In genomic region chr2:221969087-221969829, GRCh38 we compare ENCODE assay signal across 9 cellular contexts.
A peak's percentile ranks its signal among the peaks of the same experiment; 100 is the strongest.
DNase-seq lines count a peak whose midpoint lies in the region; ATAC-seq, FAIRE-seq and TF ChIP-seq lines count a peak whose summit lies in the region.
"Had no signal": no experiment of that assay in that cellular context is flagged by ENCODE, and none has a peak within 500 bp of the region (broad histone marks: within the 10 kb centered on the region; RNA-seq: fewer than 3 reads in every experiment).

No MANE protein-coding gene starts in this region.

- H3K9me3 ChIP-seq in lower lobe of right lung: no peaks in the 10 kb centered on the region

- ATAC-seq in activated CD4-positive, alpha-beta T cell treated with anti-CD3 and anti-CD28 coated beads for 36 hours: no peak
- ATAC-seq in HG02852 (IDR thresholded peaks at IDR 0.05; ENCODE audit: unreplicated experiment): peak; percentile 68
- peak; percentile 52 to 70 for ATAC-seq in lower lobe of right lung
- ATAC-seq in GM19463 (IDR thresholded peaks at IDR 0.05; ENCODE audit: unreplicated experiment): no peak

- no peak overlapping the region for H3K27ac Mint-ChIP-seq in activated CD4-positive, alpha-beta T cell treated with anti-CD3 and anti-CD28 coated beads for 36 hours
- no peak overlapping the region for H3K27ac Mint-ChIP-seq in activated naive CD8-positive, alpha-beta T cell treated with anti-CD3 and anti-CD28 coated beads for 36 hours

- peak; percentile 11 for DNase-seq in activated CD4-positive, alpha-beta T cell treated with anti-CD3 and anti-CD28 coated beads for 36 hours
- no peak for DNase-seq in activated CD4-positive, alpha-beta T cell treated with anti-CD3 and anti-CD28 coated beads, Interleukin-2, amount 50 U/mL, for 4 hours
- DNase-seq in NCI-H345 (lab: John Stamatoyannopoulos, UW) (peak; percentile 49), bronchial epithelial cell (ENCODE audit: low read depth) (peak; percentile 44), lower lobe of right lung (no peak)
- DNase-seq in activated naive CD8-positive, alpha-beta T cell treated with anti-CD3 and anti-CD28 coated beads for 36 hours: no peak

- intact Hi-C loops in activated CD4-positive, alpha-beta T cell treated with anti-CD3 and anti-CD28 coated beads for 36 hours (cut with DNase I, micrococcal nuclease): loop anchor here (2.0 to 10.0 kb wide), 3 partner anchors 384 to 1282 kb away; partner anchors contain the start of gene EPHA4 (in 1 of the 2)
- intact Hi-C loops in lower lobe of right lung (cut with DNase I): no loop called here

- no peak overlapping the region for H3K4me3 Mint-ChIP-seq in activated CD4-positive, alpha-beta T cell treated with anti-CD3 and anti-CD28 coated beads for 36 hours
- H3K4me3 Mint-ChIP-seq in activated naive CD8-positive, alpha-beta T cell treated with anti-CD3 and anti-CD28 coated beads for 36 hours: no peak overlapping the region

- no peak overlapping the region for H3K27ac ChIP-seq in lower lobe of right lung

- peaks cover 4% of the 10 kb centered on the region for H3K27me3 Mint-ChIP-seq in activated CD4-positive, alpha-beta T cell treated with anti-CD3 and anti-CD28 coated beads for 36 hours
- H3K27me3 Mint-ChIP-seq in activated naive CD8-positive, alpha-beta T cell treated with anti-CD3 and anti-CD28 coated beads for 36 hours: no peaks in the 10 kb centered on the region

- H3K4me3 ChIP-seq in bronchial epithelial cell (ENCODE audit: low read depth, low read length) (no peak overlapping the region), lower lobe of right lung (no peak overlapping the region)

- peaks cover 3% of the 10 kb centered on the region for H3K27me3 ChIP-seq in bronchial epithelial cell (ENCODE audit: control insufficient read depth, insufficient read depth, low read length)
- no peaks in the 10 kb centered on the region for H3K27me3 ChIP-seq in lower lobe of right lung (ENCODE audit: low read depth)

- H3K36me3 Mint-ChIP-seq in activated CD4-positive, alpha-beta T cell treated with anti-CD3 and anti-CD28 coated beads for 36 hours (ENCODE audit: low read depth): no peaks in the 10 kb centered on the region
- no peaks in the 10 kb centered on the region for H3K36me3 Mint-ChIP-seq in activated naive CD8-positive, alpha-beta T cell treated with anti-CD3 and anti-CD28 coated beads for 36 hours

- H3K9me3 Mint-ChIP-seq in activated CD4-positive, alpha-beta T cell treated with anti-CD3 and anti-CD28 coated beads for 36 hours (ENCODE audit: low read depth): no peaks in the 10 kb centered on the region
- no peaks in the 10 kb centered on the region for H3K9me3 Mint-ChIP-seq in activated naive CD8-positive, alpha-beta T cell treated with anti-CD3 and anti-CD28 coated beads for 36 hours

- TF ChIP-seq CTCF in bronchial epithelial cell (IDR thresholded peaks at IDR 0.05; ENCODE audit: insufficient read depth, low read length, severe bottlenecking): peak; percentile 55
- peak; percentile 58 for TF ChIP-seq CTCF in lower lobe of right lung (IDR thresholded peaks at IDR 0.05)

- CTCF ChIA-PET in activated CD4-positive, alpha-beta T cell treated with anti-CD3 and anti-CD28 coated beads for 36 hours (lab: Charles Lee): no interaction called here

- no peaks in the 10 kb centered on the region for H3K36me3 ChIP-seq in bronchial epithelial cell (ENCODE audit: control insufficient read depth, insufficient read depth, low read length)
- H3K36me3 ChIP-seq in lower lobe of right lung: no peaks in the 10 kb centered on the region

- no peak for FAIRE-seq in bronchial epithelial cell (lab: Jason Lieb, UNC)
- FAIRE-seq: GM18507 had no signal

- no peaks in the 10 kb centered on the region for H3K4me1 ChIP-seq in lower lobe of right lung

- POLR2A ChIA-PET in activated CD4-positive, alpha-beta T cell treated with anti-CD3 and anti-CD28 coated beads for 36 hours (lab: Charles Lee): no interaction called here

- no peaks in the 10 kb centered on the region for H3K4me1 Mint-ChIP-seq in activated CD4-positive, alpha-beta T cell treated with anti-CD3 and anti-CD28 coated beads for 36 hours
- H3K4me1 Mint-ChIP-seq in activated naive CD8-positive, alpha-beta T cell treated with anti-CD3 and anti-CD28 coated beads for 36 hours: no peaks in the 10 kb centered on the region

Comparison
In these comparisons a context has a peak if more than half of its experiments do, and no peak if none do; other contexts are left out.
1. DNase-seq: peak in activated CD4-positive, alpha-beta T cell treated with anti-CD3 and anti-CD28 coated beads for 36 hours (single experiment), NCI-H345 (single experiment) and bronchial epithelial cell (single experiment); none in activated CD4-positive, alpha-beta T cell treated with anti-CD3 and anti-CD28 coated beads, Interleukin-2, amount 50 U/mL, for 4 hours (0 of 2), lower lobe of right lung (single experiment) and activated naive CD8-positive, alpha-beta T cell treated with anti-CD3 and anti-CD28 coated beads for 36 hours (single experiment).
2. ATAC-seq: peak in HG02852 (single experiment) and lower lobe of right lung (2 of 2); none in activated CD4-positive, alpha-beta T cell treated with anti-CD3 and anti-CD28 coated beads for 36 hours (single experiment) and GM19463 (single experiment).